9 cellular contexts compared by ENCODE assay signal in the genomic region with DNA sequence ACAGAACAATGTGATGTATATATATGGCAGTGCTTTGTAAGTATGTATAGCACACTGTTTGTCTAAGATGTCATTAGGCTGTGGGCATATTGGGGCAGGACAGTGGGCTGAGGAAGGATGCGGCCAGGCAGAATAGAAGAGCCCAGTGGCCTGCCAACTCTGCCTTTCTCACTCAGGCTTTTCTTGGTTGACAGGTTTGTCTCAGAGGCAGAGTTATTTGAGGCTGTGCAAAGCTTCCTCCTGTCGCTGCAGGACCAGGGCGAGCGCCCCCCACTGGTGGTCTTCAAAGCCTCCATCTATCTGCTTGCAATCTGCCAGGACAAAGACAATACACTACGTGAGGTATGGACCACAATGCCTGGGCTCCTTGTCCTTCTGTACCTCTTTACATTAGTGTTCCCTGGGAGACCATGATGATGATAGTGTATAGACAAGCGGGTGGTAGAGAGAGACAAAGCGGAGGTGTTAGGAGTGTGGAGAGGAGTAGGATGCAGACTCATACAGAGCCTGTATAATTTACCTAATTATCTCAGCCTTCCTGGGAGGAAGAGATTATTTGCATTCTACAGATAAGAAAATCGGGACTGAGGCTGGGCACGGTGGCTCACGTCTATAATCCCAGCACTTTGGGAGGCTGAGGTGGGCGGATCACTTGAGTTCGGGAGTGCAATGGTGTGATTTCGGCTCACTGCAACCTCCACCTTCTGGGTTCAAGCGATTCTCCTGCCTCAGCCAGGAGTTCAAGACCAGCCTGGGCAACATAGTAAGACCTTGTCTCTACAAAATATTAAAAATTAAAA. TPM values are rescaled to one million over a fixed set of nuclear protein-coding genes. Genes with fewer than 3 reads are reported as not detected.
DNase-seq lines count a peak whose midpoint lies in the region; ATAC-seq and TF ChIP-seq lines count a peak whose summit lies in the region.
"Had no signal": no experiment of that assay in that cellular context is flagged by ENCODE, and none has a peak within 500 bp of the region (broad histone marks: within the 10 kb centered on the region; RNA-seq: fewer than 3 reads in every experiment).

No MANE protein-coding gene starts in this region.

- H3K27ac ChIP-seq in breast epithelium (no peak overlapping the region), brain microvascular endothelial cell (no peak overlapping the region), neural cell (ENCODE audit: low read length) (no peak overlapping the region), gastroesophageal sphincter (no peak overlapping the region)

- POLR2A ChIA-PET in MCF 10A (lab: Yijun Ruan, JAX) = no interaction called here

- H3K4me3 Mint-ChIP-seq in MCF 10A (ENCODE audit: unreplicated experiment) = no peak overlapping the region
- H3K4me3 Mint-ChIP-seq: natural killer cell treated with Interleukin-12 subunit alpha and Interleukin-12 subunit beta and Interleukin-15 and Interleukin-18, amount 100 ng/mL, for 72 hours had no signal

- H3K4me1 ChIP-seq in breast epithelium (no peaks in the 10 kb centered on the region), gastroesophageal sphincter (no peaks in the 10 kb centered on the region)

- H3K36me3 Mint-ChIP-seq in MCF 10A (ENCODE audit: insufficient read depth, unreplicated experiment) = no peaks in the 10 kb centered on the region
- H3K36me3 Mint-ChIP-seq: natural killer cell treated with Interleukin-12 subunit alpha and Interleukin-12 subunit beta and Interleukin-15 and Interleukin-18, amount 100 ng/mL, for 72 hours had no signal

- H3K9me2 ChIP-seq in neural cell (ENCODE audit: insufficient read depth, low read length) = no peaks in the 10 kb centered on the region

- no TSS peak for BruUV-seq in MCF 10A (replicated peaks; lab: Mats Ljungman, UMichigan)

- peaks cover 6% of the 10 kb centered on the region for H3K4me1 Mint-ChIP-seq in MCF 10A (ENCODE audit: insufficient read depth, unreplicated experiment)

- no peaks in the 10 kb centered on the region for H3K9me3 Mint-ChIP-seq in MCF 10A (ENCODE audit: unreplicated experiment)
- H3K9me3 Mint-ChIP-seq: natural killer cell treated with Interleukin-12 subunit alpha and Interleukin-12 subunit beta and Interleukin-15 and Interleukin-18, amount 100 ng/mL, for 72 hours had no signal

- TF ChIP-seq EP300 in neural cell (conservative IDR thresholded peaks at IDR 0.05; ENCODE audit: poor library complexity, severe bottlenecking) (no peak), gastroesophageal sphincter (IDR thresholded peaks at IDR 0.05) (no peak)

- no peak overlapping the region for H3K4me3 ChIP-seq in breast epithelium
- no peak overlapping the region for H3K4me3 ChIP-seq in brain microvascular endothelial cell (ENCODE audit: low read depth, low read length)
- H3K4me3 ChIP-seq in neural cell (ENCODE audit: low read length) = no peak overlapping the region
- no peak overlapping the region for H3K4me3 ChIP-seq in gastroesophageal sphincter

- no peak for TF ChIP-seq RAD21 in neural cell (conservative IDR thresholded peaks at IDR 0.05)

- peak; percentile 27 for TF ChIP-seq CTCF in MCF 10A (IDR thresholded peaks at IDR 0.05; ENCODE audit: unreplicated experiment)
- TF ChIP-seq CTCF in breast epithelium (IDR thresholded peaks at IDR 0.05) = no peak
- peak; percentile 73 for TF ChIP-seq CTCF in brain microvascular endothelial cell (IDR thresholded peaks at IDR 0.05; ENCODE audit: low read depth, low read length, missing control alignments)
- peak; percentile 39 for TF ChIP-seq CTCF in neural cell (IDR thresholded peaks at IDR 0.05; ENCODE audit: poor library complexity, severe bottlenecking)
- TF ChIP-seq CTCF in gastroesophageal sphincter (IDR thresholded peaks at IDR 0.05) = no peak

- in situ Hi-C loops in brain microvascular endothelial cell (cut with HindIII; ENCODE audit: low pct_ligation_motif_present, low sequenced_read_pairs) = no loop called here

- WGBS in gastroesophageal sphincter (ENCODE audit: low coverage in 1 of 2), 2 donors = 71 to 83% methylated on average over 8 to 9 of the region's 14 CpGs

- H3F3A ChIP-seq in neural cell (ENCODE audit: insufficient read depth, low read length, poor library complexity, severe bottlenecking) = no peaks in the 10 kb centered on the region

- no peaks in the 10 kb centered on the region for H3K79me2 ChIP-seq in neural cell (replicated peaks; ENCODE audit: insufficient read depth, low read length)

- H3K4me2 ChIP-seq in neural cell (ENCODE audit: low read length) = no peak overlapping the region

- no peak for TF ChIP-seq POLR2A in breast epithelium (IDR thresholded peaks at IDR 0.05)
- TF ChIP-seq POLR2A in gastroesophageal sphincter (IDR thresholded peaks at IDR 0.05) = no peak

- CTCF ChIA-PET in MCF 10A (lab: Yijun Ruan, JAX) = interaction anchor here (0.8 kb wide), 1 partner anchor 18 kb away, joined by 3 read pairs; no protein-coding TSS in a partner anchor

- no peaks in the 10 kb centered on the region for H3K9me3 ChIP-seq in breast epithelium
- H3K9me3 ChIP-seq in neural cell (ENCODE audit: low read length) = no peaks in the 10 kb centered on the region
- H3K9me3 ChIP-seq in gastroesophageal sphincter = no peaks in the 10 kb centered on the region

- H3K27me3 ChIP-seq in breast epithelium (no peaks in the 10 kb centered on the region), brain microvascular endothelial cell (replicated peaks) (no peaks in the 10 kb centered on the region), neural cell (ENCODE audit: insufficient read depth, low read depth, low read length) (no peaks in the 10 kb centered on the region), gastroesophageal sphincter (no peaks in the 10 kb centered on the region)

- no peaks in the 10 kb centered on the region for H4K20me1 ChIP-seq in neural cell (ENCODE audit: insufficient read depth)

- no peak overlapping the region for H3K27ac Mint-ChIP-seq in MCF 10A (ENCODE audit: low read depth, unreplicated experiment)
- H3K27ac Mint-ChIP-seq: natural killer cell treated with Interleukin-12 subunit alpha and Interleukin-12 subunit beta and Interleukin-15 and Interleukin-18, amount 100 ng/mL, for 72 hours had no signal

- peak; percentile 36 for DNase-seq in MCF 10A (ENCODE audit: unreplicated experiment)
- no peak for DNase-seq in breast epithelium (ENCODE audit: low spot score in 2 of 2)
- peak; percentile 81 for DNase-seq in NCI-H82 (lab: John Stamatoyannopoulos, UW)
- DNase-seq in brain microvascular endothelial cell = peak; percentile 9

- no peaks in the 10 kb centered on the region for H3K27me3 Mint-ChIP-seq in MCF 10A (ENCODE audit: insufficient read depth, unreplicated experiment)
- H3K27me3 Mint-ChIP-seq: natural killer cell treated with Interleukin-12 subunit alpha and Interleukin-12 subunit beta and Interleukin-15 and Interleukin-18, amount 100 ng/mL, for 72 hours had no signal

- H3K9ac ChIP-seq in neural cell (ENCODE audit: low read length) = no peak overlapping the region

- H2AFZ ChIP-seq in neural cell (ENCODE audit: low read depth, low read length) = no peak overlapping the region

- H3K36me3 ChIP-seq in breast epithelium = no peaks in the 10 kb centered on the region
- no peaks in the 10 kb centered on the region for H3K36me3 ChIP-seq in brain microvascular endothelial cell (replicated peaks)
- H3K36me3 ChIP-seq in neural cell (ENCODE audit: insufficient read depth, low read length) = no peaks in the 10 kb centered on the region
- no peaks in the 10 kb centered on the region for H3K36me3 ChIP-seq in gastroesophageal sphincter

- ATAC-seq in gastroesophageal sphincter (no peak), HG03108 (IDR thresholded peaks at IDR 0.05; ENCODE audit: unreplicated experiment) (no peak), GM21737 (IDR thresholded peaks at IDR 0.05; ENCODE audit: unreplicated experiment) (no peak)

- intact Hi-C loops in MCF 10A (cut with micrococcal nuclease) = no loop called here
- intact Hi-C loops in breast epithelium (cut with DNase I; ENCODE audit: low total_unique reads) = no loop called here

TF ChIP-seq in neural cell, 6 proteins besides CTCF, POLR2A, EP300 and RAD21:
- TF ChIP-seq POLR2AphosphoS5 (IDR thresholded peaks at IDR 0.05) (no peak), SMC3 (conservative IDR thresholded peaks at IDR 0.05; ENCODE audit: poor library complexity) (no peak), EZH2 (IDR thresholded peaks at IDR 0.05; ENCODE audit: borderline replicate concordance, insufficient read depth, low read length, poor library complexity, severe bottlenecking) (no peak), MXI1 (conservative IDR thresholded peaks at IDR 0.05; ENCODE audit: poor library complexity, severe bottlenecking) (no peak), TAF1 (IDR thresholded peaks at IDR 0.05; ENCODE audit: low read depth) (no peak)
- TF ChIP-seq, protein P1, sequence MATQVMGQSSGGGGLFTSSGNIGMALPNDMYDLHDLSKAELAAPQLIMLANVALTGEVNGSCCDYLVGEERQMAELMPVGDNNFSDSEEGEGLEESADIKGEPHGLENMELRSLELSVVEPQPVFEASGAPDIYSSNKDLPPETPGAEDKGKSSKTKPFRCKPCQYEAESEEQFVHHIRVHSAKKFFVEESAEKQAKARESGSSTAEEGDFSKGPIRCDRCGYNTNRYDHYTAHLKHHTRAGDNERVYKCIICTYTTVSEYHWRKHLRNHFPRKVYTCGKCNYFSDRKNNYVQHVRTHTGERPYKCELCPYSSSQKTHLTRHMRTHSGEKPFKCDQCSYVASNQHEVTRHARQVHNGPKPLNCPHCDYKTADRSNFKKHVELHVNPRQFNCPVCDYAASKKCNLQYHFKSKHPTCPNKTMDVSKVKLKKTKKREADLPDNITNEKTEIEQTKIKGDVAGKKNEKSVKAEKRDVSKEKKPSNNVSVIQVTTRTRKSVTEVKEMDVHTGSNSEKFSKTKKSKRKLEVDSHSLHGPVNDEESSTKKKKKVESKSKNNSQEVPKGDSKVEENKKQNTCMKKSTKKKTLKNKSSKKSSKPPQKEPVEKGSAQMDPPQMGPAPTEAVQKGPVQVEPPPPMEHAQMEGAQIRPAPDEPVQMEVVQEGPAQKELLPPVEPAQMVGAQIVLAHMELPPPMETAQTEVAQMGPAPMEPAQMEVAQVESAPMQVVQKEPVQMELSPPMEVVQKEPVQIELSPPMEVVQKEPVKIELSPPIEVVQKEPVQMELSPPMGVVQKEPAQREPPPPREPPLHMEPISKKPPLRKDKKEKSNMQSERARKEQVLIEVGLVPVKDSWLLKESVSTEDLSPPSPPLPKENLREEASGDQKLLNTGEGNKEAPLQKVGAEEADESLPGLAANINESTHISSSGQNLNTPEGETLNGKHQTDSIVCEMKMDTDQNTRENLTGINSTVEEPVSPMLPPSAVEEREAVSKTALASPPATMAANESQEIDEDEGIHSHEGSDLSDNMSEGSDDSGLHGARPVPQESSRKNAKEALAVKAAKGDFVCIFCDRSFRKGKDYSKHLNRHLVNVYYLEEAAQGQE (IDR thresholded peaks at IDR 0.05; ENCODE audit: borderline replicate concordance) = no peak

RNA-seq across cellular contexts. Expression of a gene that starts 37.3 kb away (rescaled TPM):
- total RNA-seq in MCF 10A (2022) = 4.0 and 4.3 TPM in 2 replicates
- 10 to 100 TPM in 2 of 3 donors, 1 to 10 TPM in 1; 4.0 to 12.3 (median 10.8) TPM for total RNA-seq in breast epithelium
- 2.2 and 6.6 TPM in 2 replicates for polyA plus RNA-seq in neural cell
- 13.1 and 20.2 TPM in 2 replicates for polyA minus RNA-seq in neural cell
- 1 to 10 TPM; 3.8 to 8.9 (median 5.4) TPM for total RNA-seq in gastroesophageal sphincter

Comparison
In these comparisons a context has a peak if more than half of its experiments do, and no peak if none do; other contexts are left out.
1. DNase-seq: peak in MCF 10A (single experiment), NCI-H82 (single experiment) and brain microvascular endothelial cell (single experiment); none in breast epithelium (0 of 2).
2. CTCF ChIP-seq: peak in MCF 10A (single experiment), brain microvascular endothelial cell (single experiment) and neural cell (single experiment); none in breast epithelium (0 of 3) and gastroesophageal sphincter (0 of 4).